ENCODE assay signal across 1 cellular context in the genomic region with DNA sequence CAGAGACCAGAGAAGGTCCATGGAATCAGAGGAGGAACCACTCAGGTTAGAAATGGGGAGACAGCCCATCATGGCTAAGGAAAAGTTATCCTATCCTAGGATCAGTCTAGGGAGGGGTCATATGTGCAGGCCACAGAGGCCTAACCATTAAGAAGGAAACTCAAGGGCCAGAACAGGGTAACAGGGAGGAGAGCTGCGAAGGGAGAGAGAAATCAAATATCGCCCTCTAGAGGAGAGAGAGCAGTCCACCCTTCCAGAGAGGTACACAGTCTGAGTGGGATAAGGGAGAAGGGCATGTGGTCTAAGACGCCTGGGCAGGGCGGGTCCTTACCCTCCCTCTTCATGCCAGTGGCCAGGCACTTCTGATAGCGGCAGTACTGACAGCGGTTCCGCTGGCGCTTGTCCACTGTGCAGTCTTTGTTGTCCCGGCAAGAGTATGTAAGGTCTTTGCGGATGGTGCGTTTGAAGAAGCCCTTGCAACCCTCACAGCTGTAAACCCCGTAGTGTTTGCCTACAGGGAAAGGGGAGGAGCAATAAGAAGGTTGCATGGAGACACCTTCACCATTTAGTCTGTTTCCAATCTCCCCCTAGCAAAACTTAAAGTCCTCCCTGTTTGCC.
TF ChIP-seq lines count a peak whose summit lies in the region.

No MANE protein-coding gene starts in this region.

TF ChIP-seq in GM23338, 12 proteins besides CTCF, POLR2A, EP300 and RAD21 (continued from another document):
- TF ChIP-seq, protein P1, sequence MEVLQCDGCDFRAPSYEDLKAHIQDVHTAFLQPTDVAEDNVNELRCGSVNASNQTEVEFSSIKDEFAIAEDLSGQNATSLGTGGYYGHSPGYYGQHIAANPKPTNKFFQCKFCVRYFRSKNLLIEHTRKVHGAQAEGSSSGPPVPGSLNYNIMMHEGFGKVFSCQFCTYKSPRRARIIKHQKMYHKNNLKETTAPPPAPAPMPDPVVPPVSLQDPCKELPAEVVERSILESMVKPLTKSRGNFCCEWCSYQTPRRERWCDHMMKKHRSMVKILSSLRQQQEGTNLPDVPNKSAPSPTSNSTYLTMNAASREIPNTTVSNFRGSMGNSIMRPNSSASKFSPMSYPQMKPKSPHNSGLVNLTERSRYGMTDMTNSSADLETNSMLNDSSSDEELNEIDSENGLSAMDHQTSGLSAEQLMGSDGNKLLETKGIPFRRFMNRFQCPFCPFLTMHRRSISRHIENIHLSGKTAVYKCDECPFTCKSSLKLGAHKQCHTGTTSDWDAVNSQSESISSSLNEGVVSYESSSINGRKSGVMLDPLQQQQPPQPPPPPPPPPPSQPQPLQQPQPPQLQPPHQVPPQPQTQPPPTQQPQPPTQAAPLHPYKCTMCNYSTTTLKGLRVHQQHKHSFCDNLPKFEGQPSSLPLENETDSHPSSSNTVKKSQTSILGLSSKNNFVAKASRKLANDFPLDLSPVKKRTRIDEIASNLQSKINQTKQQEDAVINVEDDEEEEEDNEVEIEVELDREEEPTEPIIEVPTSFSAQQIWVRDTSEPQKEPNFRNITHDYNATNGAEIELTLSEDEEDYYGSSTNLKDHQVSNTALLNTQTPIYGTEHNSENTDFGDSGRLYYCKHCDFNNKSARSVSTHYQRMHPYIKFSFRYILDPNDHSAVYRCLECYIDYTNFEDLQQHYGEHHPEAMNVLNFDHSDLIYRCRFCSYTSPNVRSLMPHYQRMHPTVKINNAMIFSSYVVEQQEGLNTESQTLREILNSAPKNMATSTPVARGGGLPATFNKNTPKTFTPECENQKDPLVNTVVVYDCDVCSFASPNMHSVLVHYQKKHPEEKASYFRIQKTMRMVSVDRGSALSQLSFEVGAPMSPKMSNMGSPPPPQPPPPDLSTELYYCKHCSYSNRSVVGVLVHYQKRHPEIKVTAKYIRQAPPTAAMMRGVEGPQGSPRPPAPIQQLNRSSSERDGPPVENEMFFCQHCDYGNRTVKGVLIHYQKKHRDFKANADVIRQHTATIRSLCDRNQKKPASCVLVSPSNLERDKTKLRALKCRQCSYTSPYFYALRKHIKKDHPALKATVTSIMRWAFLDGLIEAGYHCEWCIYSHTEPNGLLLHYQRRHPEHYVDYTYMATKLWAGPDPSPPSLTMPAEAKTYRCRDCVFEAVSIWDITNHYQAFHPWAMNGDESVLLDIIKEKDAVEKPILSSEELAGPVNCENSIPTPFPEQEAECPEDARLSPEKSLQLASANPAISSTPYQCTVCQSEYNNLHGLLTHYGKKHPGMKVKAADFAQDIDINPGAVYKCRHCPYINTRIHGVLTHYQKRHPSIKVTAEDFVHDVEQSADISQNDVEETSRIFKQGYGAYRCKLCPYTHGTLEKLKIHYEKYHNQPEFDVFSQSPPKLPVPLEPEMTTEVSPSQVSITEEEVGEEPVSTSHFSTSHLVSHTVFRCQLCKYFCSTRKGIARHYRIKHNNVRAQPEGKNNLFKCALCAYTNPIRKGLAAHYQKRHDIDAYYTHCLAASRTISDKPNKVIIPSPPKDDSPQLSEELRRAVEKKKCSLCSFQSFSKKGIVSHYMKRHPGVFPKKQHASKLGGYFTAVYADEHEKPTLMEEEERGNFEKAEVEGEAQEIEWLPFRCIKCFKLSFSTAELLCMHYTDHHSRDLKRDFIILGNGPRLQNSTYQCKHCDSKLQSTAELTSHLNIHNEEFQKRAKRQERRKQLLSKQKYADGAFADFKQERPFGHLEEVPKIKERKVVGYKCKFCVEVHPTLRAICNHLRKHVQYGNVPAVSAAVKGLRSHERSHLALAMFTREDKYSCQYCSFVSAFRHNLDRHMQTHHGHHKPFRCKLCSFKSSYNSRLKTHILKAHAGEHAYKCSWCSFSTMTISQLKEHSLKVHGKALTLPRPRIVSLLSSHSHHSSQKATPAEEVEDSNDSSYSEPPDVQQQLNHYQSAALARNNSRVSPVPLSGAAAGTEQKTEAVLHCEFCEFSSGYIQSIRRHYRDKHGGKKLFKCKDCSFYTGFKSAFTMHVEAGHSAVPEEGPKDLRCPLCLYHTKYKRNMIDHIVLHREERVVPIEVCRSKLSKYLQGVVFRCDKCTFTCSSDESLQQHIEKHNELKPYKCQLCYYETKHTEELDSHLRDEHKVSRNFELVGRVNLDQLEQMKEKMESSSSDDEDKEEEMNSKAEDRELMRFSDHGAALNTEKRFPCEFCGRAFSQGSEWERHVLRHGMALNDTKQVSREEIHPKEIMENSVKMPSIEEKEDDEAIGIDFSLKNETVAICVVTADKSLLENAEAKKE (CRISPR knock-in tag; IDR thresholded peaks at IDR 0.05), result no peak
- TF ChIP-seq, protein P2, sequence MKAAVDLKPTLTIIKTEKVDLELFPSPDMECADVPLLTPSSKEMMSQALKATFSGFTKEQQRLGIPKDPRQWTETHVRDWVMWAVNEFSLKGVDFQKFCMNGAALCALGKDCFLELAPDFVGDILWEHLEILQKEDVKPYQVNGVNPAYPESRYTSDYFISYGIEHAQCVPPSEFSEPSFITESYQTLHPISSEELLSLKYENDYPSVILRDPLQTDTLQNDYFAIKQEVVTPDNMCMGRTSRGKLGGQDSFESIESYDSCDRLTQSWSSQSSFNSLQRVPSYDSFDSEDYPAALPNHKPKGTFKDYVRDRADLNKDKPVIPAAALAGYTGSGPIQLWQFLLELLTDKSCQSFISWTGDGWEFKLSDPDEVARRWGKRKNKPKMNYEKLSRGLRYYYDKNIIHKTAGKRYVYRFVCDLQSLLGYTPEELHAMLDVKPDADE (IDR thresholded peaks at IDR 0.05), result no peak
- TF ChIP-seq JUNB (IDR thresholded peaks at IDR 0.05; ENCODE audit: unreplicated experiment) (no peak), CREB1 (CRISPR knock-in tag; IDR thresholded peaks at IDR 0.05; ENCODE audit: low read depth) (no peak)
- TF ChIP-seq, protein P3, sequence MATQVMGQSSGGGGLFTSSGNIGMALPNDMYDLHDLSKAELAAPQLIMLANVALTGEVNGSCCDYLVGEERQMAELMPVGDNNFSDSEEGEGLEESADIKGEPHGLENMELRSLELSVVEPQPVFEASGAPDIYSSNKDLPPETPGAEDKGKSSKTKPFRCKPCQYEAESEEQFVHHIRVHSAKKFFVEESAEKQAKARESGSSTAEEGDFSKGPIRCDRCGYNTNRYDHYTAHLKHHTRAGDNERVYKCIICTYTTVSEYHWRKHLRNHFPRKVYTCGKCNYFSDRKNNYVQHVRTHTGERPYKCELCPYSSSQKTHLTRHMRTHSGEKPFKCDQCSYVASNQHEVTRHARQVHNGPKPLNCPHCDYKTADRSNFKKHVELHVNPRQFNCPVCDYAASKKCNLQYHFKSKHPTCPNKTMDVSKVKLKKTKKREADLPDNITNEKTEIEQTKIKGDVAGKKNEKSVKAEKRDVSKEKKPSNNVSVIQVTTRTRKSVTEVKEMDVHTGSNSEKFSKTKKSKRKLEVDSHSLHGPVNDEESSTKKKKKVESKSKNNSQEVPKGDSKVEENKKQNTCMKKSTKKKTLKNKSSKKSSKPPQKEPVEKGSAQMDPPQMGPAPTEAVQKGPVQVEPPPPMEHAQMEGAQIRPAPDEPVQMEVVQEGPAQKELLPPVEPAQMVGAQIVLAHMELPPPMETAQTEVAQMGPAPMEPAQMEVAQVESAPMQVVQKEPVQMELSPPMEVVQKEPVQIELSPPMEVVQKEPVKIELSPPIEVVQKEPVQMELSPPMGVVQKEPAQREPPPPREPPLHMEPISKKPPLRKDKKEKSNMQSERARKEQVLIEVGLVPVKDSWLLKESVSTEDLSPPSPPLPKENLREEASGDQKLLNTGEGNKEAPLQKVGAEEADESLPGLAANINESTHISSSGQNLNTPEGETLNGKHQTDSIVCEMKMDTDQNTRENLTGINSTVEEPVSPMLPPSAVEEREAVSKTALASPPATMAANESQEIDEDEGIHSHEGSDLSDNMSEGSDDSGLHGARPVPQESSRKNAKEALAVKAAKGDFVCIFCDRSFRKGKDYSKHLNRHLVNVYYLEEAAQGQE (IDR thresholded peaks at IDR 0.05; ENCODE audit: unreplicated experiment), result no peak
